8 cellular contexts compared by ENCODE assay signal in genomic region chr7:40134428-40135423, GRCh38. TPM values are rescaled to one million over a fixed set of nuclear protein-coding genes. Genes with fewer than 3 reads are reported as not detected.
DNase-seq lines count a peak whose midpoint lies in the region; ATAC-seq and TF ChIP-seq lines count a peak whose summit lies in the region.

Gene MPLKIP (minus strand): TSS chr7:40134622. CDS start chr7:40134567, 55 bp downstream.
Gene SUGCT (plus strand): TSS chr7:40135005.

- 3% methylated on average over 20 of the region's 90 CpGs for WGBS in esophagus muscularis mucosa

- peak; percentile 39; the same call in 1 of the 2 replicates for TF ChIP-seq EP300 in Ishikawa (IDR thresholded peaks at IDR 0.05; ENCODE audit: borderline replicate concordance)
- no peak for TF ChIP-seq EP300 in esophagus muscularis mucosa (IDR thresholded peaks at IDR 0.05)

- H3K4me2 ChIP-seq in PC-3 (ENCODE audit: low read length): peak within 1 kb of the TSS; percentile 95

- no peaks in the 10 kb centered on the region for H3K27me3 Mint-ChIP-seq in activated T-cell treated with anti-CD3 and anti-CD28 coated beads, Interleukin-2, amount 50 U/mL, for 4 hours (ENCODE audit: low read depth)

- no peaks in the 10 kb centered on the region for H3K9me2 ChIP-seq in PC-3 (replicated peaks; ENCODE audit: low read length)

- no peaks in the 10 kb centered on the region for H3K9me3 ChIP-seq in PC-3 (ENCODE audit: low read length)
- H3K9me3 ChIP-seq in esophagus muscularis mucosa: no peaks in the 10 kb centered on the region
- no peaks in the 10 kb centered on the region for H3K9me3 ChIP-seq in muscle layer of duodenum (ENCODE audit: control insufficient read depth in 1 of 2, low read length in 2 of 2)

- ATAC-seq in GM21619 (IDR thresholded peaks at IDR 0.05; ENCODE audit: unreplicated experiment) (peak; percentile 82), PC-3 (peak; percentile 85)
- ATAC-seq in activated T-cell treated with anti-CD3 and anti-CD28 coated beads, Interleukin-2, amount 50 U/mL, for 4 hours: peak; percentile 88 to 92

- peaks cover 46% of the 10 kb centered on the region for H3K79me2 ChIP-seq in PC-3 (ENCODE audit: low read length)

- POLR2A ChIA-PET in PC-3 (lab: Charles Lee; ENCODE audit: unreplicated experiment): interaction anchor here (0.6 to 0.7 kb wide), 2 partner anchors 13 to 46 kb away, joined by 3 to 5 read pairs; no protein-coding TSS in a partner anchor

- CTCF ChIA-PET in PC-3 (lab: Charles Lee): no interaction called here

- peak; percentile 30; the same call in 1 of the 2 replicates for TF ChIP-seq RAD21 in Ishikawa (IDR thresholded peaks at IDR 0.05; ENCODE audit: low read depth)

- H3K9ac ChIP-seq in PC-3 (ENCODE audit: low read length): peak within 1 kb of the TSS; percentile 95

- peaks cover 3% of the 10 kb centered on the region for H3K36me3 Mint-ChIP-seq in activated T-cell treated with anti-CD3 and anti-CD28 coated beads, Interleukin-2, amount 50 U/mL, for 4 hours (ENCODE audit: insufficient read depth)

- no peaks in the 10 kb centered on the region for H3F3A ChIP-seq in PC-3 (ENCODE audit: low read length, unreplicated experiment)

- intact Hi-C loops in PC-3 (cut with micrococcal nuclease) (loop anchor here (2.0 kb wide), 1 partner anchor 186 kb away; no protein-coding TSS in a partner anchor), esophagus muscularis mucosa (cut with DNase I) (loop anchor here (2.0 kb wide), 1 partner anchor 184 kb away; the partner anchor contains the start of gene CDK13)

- H3K27ac ChIP-seq in PC-3 (ENCODE audit: low read length): peak within 1 kb of the TSS; percentile 68
- peak within 1 kb of the TSS; percentile 89 to 93 (median 92) for H3K27ac ChIP-seq in esophagus muscularis mucosa (replicated peaks in 1 of 4)
- peak within 1 kb of the TSS; percentile 94 for H3K27ac ChIP-seq in muscle layer of duodenum (ENCODE audit: low read length)

- H3K36me3 ChIP-seq in PC-3 (ENCODE audit: low read depth, low read length) (peaks cover 5% of the 10 kb centered on the region; the same call in 1 of the 2 replicates), esophagus muscularis mucosa (peaks cover 0 to 5% (median 0%) of the 10 kb centered on the region in 4 donors), muscle layer of duodenum (ENCODE audit: control insufficient read depth in 1 of 2, insufficient read depth in 2 of 2, low read length in 2 of 2) (peaks cover 0 to 8% of the 10 kb centered on the region in 2 donors)

- H3K9me3 Mint-ChIP-seq in activated T-cell treated with anti-CD3 and anti-CD28 coated beads, Interleukin-2, amount 50 U/mL, for 4 hours: no peaks in the 10 kb centered on the region

- DNase-seq in DMS79 (lab: John Stamatoyannopoulos, UW) (peak; percentile 64), PC-3 (peak; percentile 90), esophagus muscularis mucosa (ENCODE audit: extremely low spot score) (peak; percentile 96)
- DNase-seq in activated T-cell treated with anti-CD3 and anti-CD28 coated beads, Interleukin-2, amount 50 U/mL, for 4 hours: peak; percentile 81
- peak; percentile 70 for DNase-seq in stimulated activated CD8-positive, alpha-beta memory T cell treated with anti-CD3 and anti-CD28 coated beads, Interleukin-7, amount 100 ng/mL, for 24 hours (ENCODE audit: low read depth)

- H3K4me1 Mint-ChIP-seq in activated T-cell treated with anti-CD3 and anti-CD28 coated beads, Interleukin-2, amount 50 U/mL, for 4 hours (ENCODE audit: low read depth): peaks cover 29% of the 10 kb centered on the region

- peak within 1 kb of the TSS; percentile 92 for H3K4me3 Mint-ChIP-seq in activated T-cell treated with anti-CD3 and anti-CD28 coated beads, Interleukin-2, amount 50 U/mL, for 4 hours

- no peak for TF ChIP-seq POLR2A in esophagus muscularis mucosa (IDR thresholded peaks at IDR 0.05; ENCODE audit: low read depth)

- H3K27me3 ChIP-seq in PC-3 (ENCODE audit: low read length) (no peaks in the 10 kb centered on the region), esophagus muscularis mucosa (no peaks in the 10 kb centered on the region), muscle layer of duodenum (ENCODE audit: low read depth, low read length) (no peaks in the 10 kb centered on the region)

- peak within 1 kb of the TSS; percentile 96 for H3K4me3 ChIP-seq in PC-3 (ENCODE audit: low read length)
- H3K4me3 ChIP-seq in esophagus muscularis mucosa: peak within 1 kb of the TSS; percentile 85 to 98 (median 96)
- peak within 1 kb of the TSS; percentile 99 for H3K4me3 ChIP-seq in muscle layer of duodenum (ENCODE audit: low read depth in 1 of 2, low read length in 2 of 2)

- no TSS peak for BruUV-seq in PC-3 (replicated peaks; lab: Mats Ljungman, UMichigan)

- H4K20me1 ChIP-seq in PC-3 (ENCODE audit: low read length): peaks cover 16% of the 10 kb centered on the region

- H3K4me1 ChIP-seq in PC-3 (ENCODE audit: insufficient read depth, low read length) (peaks cover 12% of the 10 kb centered on the region), esophagus muscularis mucosa (peaks cover 24 to 46% (median 40%) of the 10 kb centered on the region in 4 donors), muscle layer of duodenum (ENCODE audit: control insufficient read depth in 1 of 2, insufficient read depth in 2 of 2, low read length in 2 of 2) (peaks cover 12 to 21% of the 10 kb centered on the region in 2 donors)

- TF ChIP-seq CTCF in PC-3 (conservative IDR thresholded peaks at IDR 0.05; ENCODE audit: low read depth, low read length) (peak; percentile 85), esophagus muscularis mucosa (IDR thresholded peaks at IDR 0.05) (peak; percentile 91 to 100 (median 98))

- peak within 1 kb of the TSS; percentile 94 for H2AFZ ChIP-seq in PC-3 (ENCODE audit: low read length)

TF ChIP-seq in Ishikawa, 13 proteins besides CTCF, POLR2A, EP300 and RAD21:
- TF ChIP-seq YY1 (IDR thresholded peaks at IDR 0.05; ENCODE audit: low read depth) (peak; percentile 36; the same call in 1 of the 2 replicates), TEAD4 (IDR thresholded peaks at IDR 0.05) (no peak), TAF1 (IDR thresholded peaks at IDR 0.05; ENCODE audit: low read depth) (peak; percentile 99), FOXM1 (IDR thresholded peaks at IDR 0.05; ENCODE audit: borderline replicate concordance, low read depth) (peak; percentile 46; the same call in 1 of the 2 replicates), TCF12 (IDR thresholded peaks at IDR 0.05; ENCODE audit: low read depth) (peak; percentile 82), CEBPB (IDR thresholded peaks at IDR 0.05) (no peak), CREB1 (IDR thresholded peaks at IDR 0.05; ENCODE audit: low read depth) (peak; percentile 28; the same call in 1 of the 2 replicates), ZBTB7A (IDR thresholded peaks at IDR 0.05; ENCODE audit: low read depth) (0 out of 2 replicates have a peak, but pooled peaks have one; percentile 38), REST (IDR thresholded peaks at IDR 0.05; ENCODE audit: low read depth) (0 out of 2 replicates have a peak, but pooled peaks have one; percentile 31), EGR1 (IDR thresholded peaks at IDR 0.05) (no peak; the same call in 1 of the 2 replicates), NFIC (IDR thresholded peaks at IDR 0.05) (peak; percentile 28; the same call in 1 of the 2 replicates)
- TF ChIP-seq, protein P1, sequence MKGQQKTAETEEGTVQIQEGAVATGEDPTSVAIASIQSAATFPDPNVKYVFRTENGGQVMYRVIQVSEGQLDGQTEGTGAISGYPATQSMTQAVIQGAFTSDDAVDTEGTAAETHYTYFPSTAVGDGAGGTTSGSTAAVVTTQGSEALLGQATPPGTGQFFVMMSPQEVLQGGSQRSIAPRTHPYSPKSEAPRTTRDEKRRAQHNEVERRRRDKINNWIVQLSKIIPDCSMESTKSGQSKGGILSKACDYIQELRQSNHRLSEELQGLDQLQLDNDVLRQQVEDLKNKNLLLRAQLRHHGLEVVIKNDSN (IDR thresholded peaks at IDR 0.05): peak; percentile 66
- TF ChIP-seq, protein P2, sequence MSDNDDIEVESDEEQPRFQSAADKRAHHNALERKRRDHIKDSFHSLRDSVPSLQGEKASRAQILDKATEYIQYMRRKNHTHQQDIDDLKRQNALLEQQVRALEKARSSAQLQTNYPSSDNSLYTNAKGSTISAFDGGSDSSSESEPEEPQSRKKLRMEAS (IDR thresholded peaks at IDR 0.05): peak; percentile 88
TF ChIP-seq in Ishikawa: peak in this region for 10.

RNA-seq across cellular contexts. Expression of gene MPLKIP, which starts in this region (rescaled TPM):
- 32.2 and 48.7 TPM in 2 replicates for total RNA-seq in PC-3 (2014; rRNA removed)
- 10 to 100 TPM; 33.9 to 40.9 (median 38.3) TPM for total RNA-seq in activated T-cell treated with anti-CD3 and anti-CD28 coated beads, Interleukin-2, amount 50 U/mL, for 4 hours
- total RNA-seq in esophagus muscularis mucosa: 10 to 100 TPM; 18.7 to 45.8 (median 32.0) TPM

RNA-seq across cellular contexts. Expression of gene SUGCT, which starts in this region (rescaled TPM):
- total RNA-seq in PC-3 (2014; rRNA removed) (1.7 and 2.9 TPM in 2 replicates), esophagus muscularis mucosa (10 to 100 TPM in 3 of 4 donors, 1 to 10 TPM in 1; 7.8 to 15.0 (median 12.8) TPM)
- 1 to 10 TPM; 1.3 to 2.5 (median 2.1) TPM for total RNA-seq in activated T-cell treated with anti-CD3 and anti-CD28 coated beads, Interleukin-2, amount 50 U/mL, for 4 hours

Comparison
In these comparisons a context has a peak if more than half of its experiments do, and no peak if none do; other contexts are left out.
1. Peak in every context shown above with its lines: DNase-seq, ATAC-seq, H3K4me3 ChIP-seq and H3K27ac ChIP-seq.